In the genomic region with DNA sequence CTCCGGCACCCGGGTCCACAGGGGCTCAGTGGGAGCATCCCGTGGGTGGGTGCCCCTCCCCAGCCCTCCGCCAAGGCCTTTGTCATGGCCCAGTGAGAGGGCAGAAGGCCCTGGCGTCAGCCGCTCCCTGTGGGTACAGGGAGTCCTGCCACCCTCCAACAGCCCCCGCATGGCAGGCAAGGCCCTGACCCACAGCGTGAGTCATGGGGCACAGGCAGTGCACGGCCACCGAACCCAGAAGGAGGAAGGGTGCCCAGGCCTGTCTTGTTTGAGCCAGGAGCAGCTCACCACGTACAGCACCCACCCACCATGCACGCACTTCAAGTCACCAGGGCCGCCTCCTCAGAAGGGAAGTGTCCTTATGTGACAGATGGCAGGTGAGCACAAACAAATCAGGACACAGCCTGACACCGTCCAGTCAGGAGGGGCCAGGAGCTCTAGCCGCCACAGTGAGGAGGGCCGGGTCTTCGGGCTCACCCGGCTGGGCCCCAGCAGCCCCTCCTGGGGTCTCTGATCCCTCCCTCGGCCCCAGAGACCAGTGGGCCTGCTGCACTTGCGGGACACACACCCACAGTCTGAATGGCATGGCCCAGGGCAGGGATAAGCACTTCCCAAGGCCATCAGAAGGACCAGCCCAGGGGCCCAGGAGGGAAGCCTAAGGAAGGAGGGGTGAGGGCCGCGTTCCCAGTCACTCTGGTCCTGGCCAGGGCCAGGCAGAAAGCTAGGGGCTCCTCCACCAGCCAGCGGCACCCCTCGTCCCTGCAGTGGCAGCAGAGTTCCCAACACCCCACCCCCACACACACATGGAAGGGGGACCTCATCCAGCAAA, we compare ENCODE assay signal across 1 cellular context.
TF ChIP-seq lines count a peak whose summit lies in the region.

No MANE protein-coding gene starts in this region.

TF ChIP-seq in HCT116, 20 proteins besides CTCF, POLR2A, EP300 and RAD21 (continued from another document):
- TF ChIP-seq ELF1 (IDR thresholded peaks at IDR 0.05; ENCODE audit: borderline replicate concordance, low read depth) (no peak), JUND (IDR thresholded peaks at IDR 0.05) (no peak), POLR2AphosphoS5 (IDR thresholded peaks at IDR 0.05; ENCODE audit: low read depth, low read length) (no peak), YY1 (IDR thresholded peaks at IDR 0.05; ENCODE audit: extremely low read depth, insufficient replicate concordance, low read depth, low read length) (no peak), CBX3 (IDR thresholded peaks at IDR 0.05; ENCODE audit: low read depth) (no peak), EZH2phosphoT487 (IDR thresholded peaks at IDR 0.05; ENCODE audit: borderline replicate concordance) (no peak), SRF (IDR thresholded peaks at IDR 0.05; ENCODE audit: low read depth) (no peak), ZFX (IDR thresholded peaks at IDR 0.05) (no peak), TCF7L2 (IDR thresholded peaks at IDR 0.05; ENCODE audit: borderline replicate concordance, extremely low read depth, insufficient read depth, insufficient read length) (no peak), FOSL1 (IDR thresholded peaks at IDR 0.05; ENCODE audit: low read depth) (no peak), ZNF274 (IDR thresholded peaks at IDR 0.05; ENCODE audit: low read depth, low read length) (no peak)
- TF ChIP-seq, protein P1, sequence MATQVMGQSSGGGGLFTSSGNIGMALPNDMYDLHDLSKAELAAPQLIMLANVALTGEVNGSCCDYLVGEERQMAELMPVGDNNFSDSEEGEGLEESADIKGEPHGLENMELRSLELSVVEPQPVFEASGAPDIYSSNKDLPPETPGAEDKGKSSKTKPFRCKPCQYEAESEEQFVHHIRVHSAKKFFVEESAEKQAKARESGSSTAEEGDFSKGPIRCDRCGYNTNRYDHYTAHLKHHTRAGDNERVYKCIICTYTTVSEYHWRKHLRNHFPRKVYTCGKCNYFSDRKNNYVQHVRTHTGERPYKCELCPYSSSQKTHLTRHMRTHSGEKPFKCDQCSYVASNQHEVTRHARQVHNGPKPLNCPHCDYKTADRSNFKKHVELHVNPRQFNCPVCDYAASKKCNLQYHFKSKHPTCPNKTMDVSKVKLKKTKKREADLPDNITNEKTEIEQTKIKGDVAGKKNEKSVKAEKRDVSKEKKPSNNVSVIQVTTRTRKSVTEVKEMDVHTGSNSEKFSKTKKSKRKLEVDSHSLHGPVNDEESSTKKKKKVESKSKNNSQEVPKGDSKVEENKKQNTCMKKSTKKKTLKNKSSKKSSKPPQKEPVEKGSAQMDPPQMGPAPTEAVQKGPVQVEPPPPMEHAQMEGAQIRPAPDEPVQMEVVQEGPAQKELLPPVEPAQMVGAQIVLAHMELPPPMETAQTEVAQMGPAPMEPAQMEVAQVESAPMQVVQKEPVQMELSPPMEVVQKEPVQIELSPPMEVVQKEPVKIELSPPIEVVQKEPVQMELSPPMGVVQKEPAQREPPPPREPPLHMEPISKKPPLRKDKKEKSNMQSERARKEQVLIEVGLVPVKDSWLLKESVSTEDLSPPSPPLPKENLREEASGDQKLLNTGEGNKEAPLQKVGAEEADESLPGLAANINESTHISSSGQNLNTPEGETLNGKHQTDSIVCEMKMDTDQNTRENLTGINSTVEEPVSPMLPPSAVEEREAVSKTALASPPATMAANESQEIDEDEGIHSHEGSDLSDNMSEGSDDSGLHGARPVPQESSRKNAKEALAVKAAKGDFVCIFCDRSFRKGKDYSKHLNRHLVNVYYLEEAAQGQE (IDR thresholded peaks at IDR 0.05; ENCODE audit: low read depth), result no peak
- TF ChIP-seq, protein P2, sequence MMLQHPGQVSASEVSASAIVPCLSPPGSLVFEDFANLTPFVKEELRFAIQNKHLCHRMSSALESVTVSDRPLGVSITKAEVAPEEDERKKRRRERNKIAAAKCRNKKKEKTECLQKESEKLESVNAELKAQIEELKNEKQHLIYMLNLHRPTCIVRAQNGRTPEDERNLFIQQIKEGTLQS (IDR thresholded peaks at IDR 0.05), result no peak
- TF ChIP-seq, protein P3, sequence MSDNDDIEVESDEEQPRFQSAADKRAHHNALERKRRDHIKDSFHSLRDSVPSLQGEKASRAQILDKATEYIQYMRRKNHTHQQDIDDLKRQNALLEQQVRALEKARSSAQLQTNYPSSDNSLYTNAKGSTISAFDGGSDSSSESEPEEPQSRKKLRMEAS (IDR thresholded peaks at IDR 0.05), result no peak
